Comparison of ENCODE assay signal across 18 cellular contexts in the genomic region with DNA sequence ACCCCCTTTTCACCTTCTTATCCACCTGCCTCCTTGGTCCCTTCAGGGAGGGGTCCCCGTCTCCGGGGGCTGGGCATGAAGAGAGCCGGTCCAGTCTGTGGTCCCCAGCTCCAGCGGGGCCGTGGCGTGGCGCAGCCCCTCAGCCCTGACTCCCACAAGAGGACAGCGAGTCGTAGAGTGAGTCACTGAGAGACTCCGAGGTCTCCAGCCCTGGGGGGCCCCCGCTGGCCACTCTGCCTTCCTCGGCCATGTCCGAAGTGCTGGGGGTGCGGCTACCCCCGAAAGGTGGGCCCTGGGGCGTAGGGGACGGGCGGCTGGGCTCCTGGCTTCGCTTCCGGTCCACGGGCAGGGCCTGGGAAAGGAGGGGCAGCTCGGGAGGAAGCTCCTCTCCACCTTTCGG. TPM values are rescaled to one million over a fixed set of nuclear protein-coding genes. Genes with fewer than 3 reads are reported as not detected.
A peak's percentile ranks its signal among the peaks of the same experiment; 100 is the strongest.
DNase-seq lines count a peak whose midpoint lies in the region; ATAC-seq, FAIRE-seq and TF ChIP-seq lines count a peak whose summit lies in the region.
"Had no signal": no experiment of that assay in that cellular context is flagged by ENCODE, and none has a peak within 500 bp of the region (broad histone marks: within the 10 kb centered on the region; RNA-seq: fewer than 3 reads in every experiment).

No MANE protein-coding gene starts in this region.

- H3K4me3 ChIP-seq in HepG2 (replicated peaks in 1 of 3; ENCODE audit: insufficient read depth in 1 of 3, low read depth in 2 of 3, low read length in 3 of 3) (no peak overlapping the region), right lobe of liver (no peak overlapping the region), osteoblast (ENCODE audit: insufficient read depth, low read length) (no peak overlapping the region)
- H3K4me3 ChIP-seq: BLaER1, GM23338, HAP-1 had no signal

- no peak; the same call in 2 of the 3 replicates for ATAC-seq in HepG2
- no peak for ATAC-seq in right lobe of liver

- H3K27me3 ChIP-seq in HepG2 (ENCODE audit: control insufficient read depth in 1 of 2, insufficient read depth in 2 of 2, low read length in 2 of 2) = no peaks in the 10 kb centered on the region
- no peaks in the 10 kb centered on the region for H3K27me3 ChIP-seq in right lobe of liver
- no peaks in the 10 kb centered on the region for H3K27me3 ChIP-seq in osteoblast (ENCODE audit: insufficient read depth, low read length)
- H3K27me3 ChIP-seq: BLaER1 had no signal

- intact Hi-C loops in HepG2 (cut with micrococcal nuclease; ENCODE audit: unreplicated experiment) = no loop called here
- intact Hi-C loops in right lobe of liver (cut with DNase I) = no loop called here

- in situ Hi-C loops in HepG2 (cut with HindIII; ENCODE audit: extremely low pct_ligation_motif_present, low pct_unique_long_range_greater_than_20kb) = loop anchor here (5.0 kb wide), 1 partner anchor 36 kb away; a partner anchor contains a TSS

- H2AFZ ChIP-seq in HepG2 (ENCODE audit: low read length) (no peak overlapping the region), osteoblast (ENCODE audit: low read length) (no peak overlapping the region)
- H2AFZ ChIP-seq: GM23338 had no signal

- H3K79me2 ChIP-seq in HepG2 (ENCODE audit: insufficient read depth, low read length) = no peaks in the 10 kb centered on the region
- no peaks in the 10 kb centered on the region for H3K79me2 ChIP-seq in osteoblast (ENCODE audit: insufficient read depth, low read length)

- H3K4me1 ChIP-seq in HepG2 (ENCODE audit: insufficient read depth, low read length) (no peaks in the 10 kb centered on the region), right lobe of liver (no peaks in the 10 kb centered on the region), osteoblast (ENCODE audit: insufficient read depth, low read length) (no peaks in the 10 kb centered on the region)
- H3K4me1 ChIP-seq: Caco-2, HAP-1 had no signal

- POLR2A ChIA-PET in HepG2 (lab: Yijun Ruan, JAX) = no interaction called here

- H3K27ac ChIP-seq in HepG2 (ENCODE audit: extremely low read length, insufficient read depth, low read length) = no peak overlapping the region
- no peak overlapping the region for H3K27ac ChIP-seq in right lobe of liver
- no peak overlapping the region for H3K27ac ChIP-seq in osteoblast (ENCODE audit: low read depth, low read length)
- H3K27ac ChIP-seq: BLaER1 had no signal

- CTCF ChIA-PET in HepG2 (lab: Yijun Ruan, JAX; ENCODE audit: low intra/inter-chr PET ratio, low total read pairs) = no interaction called here

- WGBS in HepG2 (ENCODE audit: low lambda C conversion rate) = no CpG with 5 or more reads among the region's 23 CpGs
- WGBS in right lobe of liver (ENCODE audit: insufficient coverage, low coverage, low lambda C conversion rate, missing lambda C conversion rate) = no CpG with 5 or more reads among the region's 23 CpGs

- H4K20me1 ChIP-seq in HepG2 (ENCODE audit: insufficient read depth, low read length) = no peaks in the 10 kb centered on the region
- H4K20me1 ChIP-seq in osteoblast (ENCODE audit: insufficient read depth, low read length) = no peaks in the 10 kb centered on the region
- H4K20me1 ChIP-seq: BLaER1 had no signal

- TF ChIP-seq EP300 in HepG2 (IDR thresholded peaks at IDR 0.05; ENCODE audit: low read depth in 2 of 2, low read length in 2 of 2) (no peak), HepG2 (CRISPR knock-in tag; IDR thresholded peaks at IDR 0.05; ENCODE audit: borderline replicate concordance) (no peak)

- H3K9ac ChIP-seq in HepG2 (ENCODE audit: insufficient read depth, low read depth, low read length) = no peak overlapping the region
- H3K9ac ChIP-seq: BLaER1 had no signal

- H3K9me3 ChIP-seq in HepG2 (ENCODE audit: low read length) (no peaks in the 10 kb centered on the region), right lobe of liver (no peaks in the 10 kb centered on the region), osteoblast (ENCODE audit: low read depth, low read length) (no peaks in the 10 kb centered on the region)
- H3K9me3 ChIP-seq: HAP-1 had no signal

- DNase-seq in HepG2 (ENCODE audit: low spot score) (no peak), right lobe of liver (no peak), islet precursor cell (peak; percentile 61), osteoblast (ENCODE audit: insufficient read length, low spot score, missing footprints) (peak; percentile 38), germinal center (ENCODE audit: low spot score) (no peak), GOT3 (lab: John Stamatoyannopoulos, UW) (no peak)
- DNase-seq in activated CD4-positive, alpha-beta T cell treated with anti-CD3 and anti-CD28 coated beads for 48 hours = no peak
- DNase-seq: 8988T, AML-193, Caco-2, DMS53, HFFc6, KG1 had no signal

- no peak for TF ChIP-seq RAD21 in HepG2 (CRISPR knock-in tag; IDR thresholded peaks at IDR 0.05)

- no TSS peak for BruUV-seq in HepG2 (replicated peaks; lab: Mats Ljungman, UMichigan)

- 0 out of 5 replicates have a peak, but pooled peaks cover 0 to 2% of the 10 kb centered on the region in 2 experiments for H3K36me3 ChIP-seq in HepG2 (replicated peaks in 1 of 2; ENCODE audit: control insufficient read depth in 1 of 2, insufficient read depth in 2 of 2, low read length in 2 of 2)
- peaks cover 0 to 2% (median 0%) of the 10 kb centered on the region in 4 donors for H3K36me3 ChIP-seq in right lobe of liver
- H3K36me3 ChIP-seq in osteoblast (ENCODE audit: insufficient read depth, low read length) = peaks cover 26% of the 10 kb centered on the region

- no peak for FAIRE-seq in HepG2 (lab: Jason Lieb, UNC)
- FAIRE-seq: GM12891, HTR-8/SVneo had no signal

- TF ChIP-seq POLR2A in HepG2 (IDR thresholded peaks at IDR 0.05; ENCODE audit: insufficient read depth in 1 of 2, low read depth in 2 of 2, low read length in 2 of 2) (no peak), right lobe of liver (IDR thresholded peaks at IDR 0.05) (no peak)

- TF ChIP-seq CTCF in HepG2 (CRISPR knock-in tag; IDR thresholded peaks at IDR 0.05) (no peak), right lobe of liver (IDR thresholded peaks at IDR 0.05) (no peak), osteoblast (IDR thresholded peaks at IDR 0.05; ENCODE audit: extremely low read depth, low read depth, low read length) (no peak)

- H3K4me2 ChIP-seq in HepG2 (ENCODE audit: low read depth, low read length) = no peak overlapping the region
- no peak overlapping the region for H3K4me2 ChIP-seq in osteoblast (ENCODE audit: insufficient read depth, low read length)
- H3K4me2 ChIP-seq: BLaER1, GM23338 had no signal

RNA-seq across cellular contexts. Expression of a gene that starts 36.5 kb away (rescaled TPM):
- total RNA-seq in HepG2 (2016; rRNA removed; fragmentation: Illumina TruSeq; extraction: Trizol) (5.9 and 9.0 TPM in 2 replicates), right lobe of liver (1 to 10 TPM; 7.0 to 8.8 (median 7.9) TPM), osteoblast (34.8 and 40.5 TPM in 2 replicates)
- 3.1 and 3.3 TPM in 2 replicates for total RNA-seq in HepG2 (2016; cell fraction: cytosol; rRNA removed; fragmentation: Illumina TruSeq; extraction: Trizol; ENCODE audit: low read depth)
- total RNA-seq in HepG2 (2016; cell fraction: insoluble cytoplasmic fraction; rRNA removed; fragmentation: Illumina TruSeq; extraction: Trizol) = 5.1 and 8.3 TPM in 2 replicates
- 5.3 and 5.9 TPM in 2 replicates for total RNA-seq in HepG2 (2016; cell fraction: membrane; rRNA removed; fragmentation: Illumina TruSeq; extraction: Trizol)
- 10.1 and 11.1 TPM in 2 replicates for total RNA-seq in HepG2 (2016; cell fraction: nucleus; rRNA removed; fragmentation: Illumina TruSeq; extraction: Trizol)
- polyA plus RNA-seq in HepG2 (2011; rRNA removed) = 4.1 and 5.5 TPM in 2 replicates
- 1.7 and 3.1 TPM in 2 replicates for polyA plus RNA-seq in HepG2 (2011; cell fraction: cytosol; rRNA removed)
- polyA plus RNA-seq in HepG2 (2011; cell fraction: nucleus; rRNA removed) = 15.9 and 16.8 TPM in 2 replicates
- polyA plus RNA-seq in HepG2 (2012) = 4.7 and 6.8 TPM in 2 replicates
- 0.32 and 0.37 TPM in 2 replicates for polyA plus RNA-seq in HepG2 (2016; cell fraction: cytosol; fragmentation: Illumina TruSeq; extraction: Trizol; ENCODE audit: low read depth)
- 5.7 and 8.4 TPM in 2 replicates for polyA plus RNA-seq in HepG2 (2016; cell fraction: insoluble cytoplasmic fraction; fragmentation: Illumina TruSeq; extraction: Trizol; ENCODE audit: low read depth)
- polyA plus RNA-seq in HepG2 (2016; cell fraction: membrane; fragmentation: Illumina TruSeq; extraction: Trizol; ENCODE audit: low read depth) = 1.3 and 1.7 TPM in 2 replicates
- polyA plus RNA-seq in HepG2 (2016; cell fraction: nucleus; fragmentation: Illumina TruSeq; extraction: Trizol; ENCODE audit: insufficient read depth, low read depth) = 20.5 and 22.7 TPM in 2 replicates
- 10.1 and 13.6 TPM in 2 replicates for polyA minus RNA-seq in HepG2 (2011; rRNA and poly(A)+ RNA removed; ENCODE audit: low replicate concordance)
- polyA minus RNA-seq in HepG2 (2011; cell fraction: cytosol; rRNA and poly(A)+ RNA removed) = 5.5 and 6.3 TPM in 2 replicates
- polyA minus RNA-seq in HepG2 (2011; cell fraction: nucleus; rRNA and poly(A)+ RNA removed) = 13.2 and 14.7 TPM in 2 replicates

RNA-seq across cellular contexts. Expression of a gene that starts 50.3 kb away (rescaled TPM):
- 220 and 412 TPM in 2 replicates for total RNA-seq in HepG2 (2016; rRNA removed; fragmentation: Illumina TruSeq; extraction: Trizol)
- 49.6 and 57.4 TPM in 2 replicates for total RNA-seq in HepG2 (2016; cell fraction: cytosol; rRNA removed; fragmentation: Illumina TruSeq; extraction: Trizol; ENCODE audit: low read depth)
- 229 and 414 TPM in 2 replicates for total RNA-seq in HepG2 (2016; cell fraction: insoluble cytoplasmic fraction; rRNA removed; fragmentation: Illumina TruSeq; extraction: Trizol)
- total RNA-seq in HepG2 (2016; cell fraction: membrane; rRNA removed; fragmentation: Illumina TruSeq; extraction: Trizol) = 85.8 and 89.3 TPM in 2 replicates
- 296 and 323 TPM in 2 replicates for total RNA-seq in HepG2 (2016; cell fraction: nucleus; rRNA removed; fragmentation: Illumina TruSeq; extraction: Trizol)
- 445 and 468 TPM in 2 replicates for polyA plus RNA-seq in HepG2 (2011; rRNA removed)
- polyA plus RNA-seq in HepG2 (2011; cell fraction: cytosol; rRNA removed) = 286 and 485 TPM in 2 replicates
- 231 and 241 TPM in 2 replicates for polyA plus RNA-seq in HepG2 (2011; cell fraction: nucleus; rRNA removed)
- polyA plus RNA-seq in HepG2 (2012) = 423 and 441 TPM in 2 replicates
- 62.2 and 68.0 TPM in 2 replicates for polyA plus RNA-seq in HepG2 (2016; cell fraction: cytosol; fragmentation: Illumina TruSeq; extraction: Trizol; ENCODE audit: low read depth)
- polyA plus RNA-seq in HepG2 (2016; cell fraction: insoluble cytoplasmic fraction; fragmentation: Illumina TruSeq; extraction: Trizol; ENCODE audit: low read depth) = 213 and 227 TPM in 2 replicates
- 53.8 and 54.1 TPM in 2 replicates for polyA plus RNA-seq in HepG2 (2016; cell fraction: membrane; fragmentation: Illumina TruSeq; extraction: Trizol; ENCODE audit: low read depth)
- 552 and 556 TPM in 2 replicates for polyA plus RNA-seq in HepG2 (2016; cell fraction: nucleus; fragmentation: Illumina TruSeq; extraction: Trizol; ENCODE audit: insufficient read depth, low read depth)
- 536 and 564 TPM in 2 replicates for polyA minus RNA-seq in HepG2 (2011; rRNA and poly(A)+ RNA removed; ENCODE audit: low replicate concordance)
- polyA minus RNA-seq in HepG2 (2011; cell fraction: cytosol; rRNA and poly(A)+ RNA removed) = 151 and 170 TPM in 2 replicates
- polyA minus RNA-seq in HepG2 (2011; cell fraction: nucleus; rRNA and poly(A)+ RNA removed) = 151 and 168 TPM in 2 replicates
- 1,000 to 10,000 TPM in 3 of 6 experiments, 100 to 1,000 TPM in 3; 538 to 1,268 (median 937) TPM for total RNA-seq in right lobe of liver
- total RNA-seq in osteoblast = 398 and 421 TPM in 2 replicates

RNA-seq across cellular contexts. Expression of a gene that starts 51.2 kb away (rescaled TPM):
- total RNA-seq in HepG2 (2016; rRNA removed; fragmentation: Illumina TruSeq; extraction: Trizol) (1.8 and 2.5 TPM in 2 replicates), right lobe of liver (1 to 10 TPM; 1.6 to 3.6 (median 2.6) TPM), osteoblast (4.7 and 5.4 TPM in 2 replicates)
- total RNA-seq in HepG2 (2016; cell fraction: cytosol; rRNA removed; fragmentation: Illumina TruSeq; extraction: Trizol; ENCODE audit: low read depth) = 1.6 and 1.7 TPM in 2 replicates
- 2.2 and 3.0 TPM in 2 replicates for total RNA-seq in HepG2 (2016; cell fraction: insoluble cytoplasmic fraction; rRNA removed; fragmentation: Illumina TruSeq; extraction: Trizol)
- 2.1 and 3.4 TPM in 2 replicates for total RNA-seq in HepG2 (2016; cell fraction: membrane; rRNA removed; fragmentation: Illumina TruSeq; extraction: Trizol)
- total RNA-seq in HepG2 (2016; cell fraction: nucleus; rRNA removed; fragmentation: Illumina TruSeq; extraction: Trizol) = 2.6 and 3.0 TPM in 2 replicates
- 2.0 and 2.2 TPM in 2 replicates for polyA plus RNA-seq in HepG2 (2011; rRNA removed)
- 1.4 and 1.7 TPM in 2 replicates for polyA plus RNA-seq in HepG2 (2011; cell fraction: cytosol; rRNA removed)
- polyA plus RNA-seq in HepG2 (2011; cell fraction: nucleus; rRNA removed) = 1.3 and 2.3 TPM in 2 replicates
- 1.7 and 2.6 TPM in 2 replicates for polyA plus RNA-seq in HepG2 (2012)
- 0.54 and 0.63 TPM in 2 replicates for polyA plus RNA-seq in HepG2 (2016; cell fraction: cytosol; fragmentation: Illumina TruSeq; extraction: Trizol; ENCODE audit: low read depth)
- 1.6 and 1.7 TPM in 2 replicates for polyA plus RNA-seq in HepG2 (2016; cell fraction: insoluble cytoplasmic fraction; fragmentation: Illumina TruSeq; extraction: Trizol; ENCODE audit: low read depth)
- 0.76 and 1.1 TPM in 2 replicates for polyA plus RNA-seq in HepG2 (2016; cell fraction: membrane; fragmentation: Illumina TruSeq; extraction: Trizol; ENCODE audit: low read depth)
- 2.7 and 2.8 TPM in 2 replicates for polyA plus RNA-seq in HepG2 (2016; cell fraction: nucleus; fragmentation: Illumina TruSeq; extraction: Trizol; ENCODE audit: insufficient read depth, low read depth)
- polyA minus RNA-seq in HepG2 (2011; rRNA and poly(A)+ RNA removed; ENCODE audit: low replicate concordance) = 2.9 and 10.2 TPM in 2 replicates
- polyA minus RNA-seq in HepG2 (2011; cell fraction: cytosol; rRNA and poly(A)+ RNA removed) = 0.97 and 2.2 TPM in 2 replicates
- 2.8 and 3.5 TPM in 2 replicates for polyA minus RNA-seq in HepG2 (2011; cell fraction: nucleus; rRNA and poly(A)+ RNA removed)

Comparison
In these comparisons a context has a peak if more than half of its experiments do, and no peak if none do; other contexts are left out.
1. DNase-seq: peak in islet precursor cell (single experiment) and osteoblast (single experiment); none in HepG2 (single experiment), right lobe of liver (0 of 3), germinal center (single experiment), activated CD4-positive, alpha-beta T cell treated with anti-CD3 and anti-CD28 coated beads for 48 hours (single experiment) and GOT3 (single experiment).